In the genomic region with DNA sequence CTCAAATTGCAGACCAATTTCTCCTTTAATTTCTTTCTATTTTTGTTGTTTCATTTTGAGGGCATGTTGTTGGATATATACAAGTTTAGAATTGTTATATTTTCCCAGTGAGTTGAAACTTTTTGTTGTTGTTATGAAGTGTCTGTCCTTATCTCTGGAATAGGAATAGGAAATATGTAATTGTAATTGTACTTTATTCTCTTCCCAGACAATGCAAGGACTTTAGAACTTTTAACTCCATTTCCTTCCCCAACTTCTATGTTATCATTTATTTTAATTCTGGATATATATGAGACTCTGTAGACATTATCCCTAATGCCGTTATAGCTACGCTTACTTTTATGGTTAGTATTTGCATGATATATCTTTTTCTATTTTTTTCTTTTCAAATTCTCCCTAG, we compare ENCODE assay signal across 32 cellular contexts.
"Had no signal": no experiment of that assay in that cellular context is flagged by ENCODE, and none has a peak within 500 bp of the region (broad histone marks: within the 10 kb centered on the region; RNA-seq: fewer than 3 reads in every experiment).

No MANE protein-coding gene starts in this region.

- H3K36me3 Mint-ChIP-seq: brain had no signal

- ATAC-seq: activated CD4-positive, CD25-positive, alpha-beta regulatory T cell treated with anti-CD3 and anti-CD28 coated beads, Interleukin-2, amount 50 U/mL, for 24 hours; activated CD8-positive, alpha-beta T cell treated with anti-CD3 and anti-CD28 coated beads for 36 hours; activated naive CD4-positive, alpha-beta T cell treated with anti-CD3 and anti-CD28 coated beads, Interleukin-2, amount 50 U/mL, for 72 hours; gastroesophageal sphincter; T-helper 17 cell had no signal

- H3K4me3 ChIP-seq: ascending aorta, breast epithelium, cardiac muscle cell, coronary artery, dorsolateral prefrontal cortex, esophagus squamous epithelium, gastroesophageal sphincter had no signal

- H3K9me3 ChIP-seq: ascending aorta, breast epithelium, esophagus squamous epithelium, gastroesophageal sphincter had no signal

- H3K27me3 Mint-ChIP-seq: activated B cell treated with CpG ODN at 0.5 μM for 24 hours; activated CD8-positive, alpha-beta T cell treated with anti-CD3 and anti-CD28 coated beads for 36 hours; activated naive CD4-positive, alpha-beta T cell treated with anti-CD3 and anti-CD28 coated beads, Interleukin-2, amount 10 ng/mL, durations not matched to agents 7 days and 5 days; activated naive CD8-positive, alpha-beta T cell treated with anti-CD3 and anti-CD28 coated beads, Interleukin-2, amount 10 ng/mL, durations not matched to agents 7 days and 5 days; brain; dendritic cell treated with granulocyte-macrophage colony-stimulating factor and Interleukin-4, amounts not matched to agents 40 ng/mL and 50 ng/mL, for 4 days; T-helper 17 cell had no signal

- H3K4me1 ChIP-seq: ascending aorta, breast epithelium, gastroesophageal sphincter had no signal

- H3K9me3 Mint-ChIP-seq: activated B cell treated with CpG ODN at 0.5 μM for 24 hours; activated CD8-positive, alpha-beta T cell treated with anti-CD3 and anti-CD28 coated beads for 36 hours; activated naive CD4-positive, alpha-beta T cell treated with anti-CD3 and anti-CD28 coated beads, Interleukin-2, amount 10 ng/mL, durations not matched to agents 7 days and 5 days; activated naive CD4-positive, alpha-beta T cell treated with anti-CD3 and anti-CD28 coated beads, Interleukin-2, amount 50 U/mL, for 72 hours; brain; dendritic cell treated with granulocyte-macrophage colony-stimulating factor and Interleukin-4, amounts not matched to agents 40 ng/mL and 50 ng/mL, for 4 days; endodermal cell; T-helper 2 cell treated with Interferon-gamma antibody and Interleukin-4, amounts not matched to agents 5 μg/mL and 100 μg/mL, for 36 hours had no signal

- H3K4me1 Mint-ChIP-seq: activated naive CD4-positive, alpha-beta T cell treated with anti-CD3 and anti-CD28 coated beads, Interleukin-2, amount 10 ng/mL, durations not matched to agents 7 days and 5 days; brain; endodermal cell had no signal

- H3K27ac Mint-ChIP-seq: activated B cell treated with CpG ODN at 0.5 μM for 24 hours; activated CD8-positive, alpha-beta T cell treated with anti-CD3 and anti-CD28 coated beads for 36 hours; activated naive CD4-positive, alpha-beta T cell treated with anti-CD3 and anti-CD28 coated beads, Interleukin-2, amount 10 ng/mL, durations not matched to agents 7 days and 5 days; activated naive CD8-positive, alpha-beta T cell treated with anti-CD3 and anti-CD28 coated beads, Interleukin-2, amount 10 ng/mL, durations not matched to agents 7 days and 5 days; brain; dendritic cell treated with granulocyte-macrophage colony-stimulating factor and Interleukin-4, amounts not matched to agents 40 ng/mL and 50 ng/mL, for 4 days; endodermal cell; T-helper 17 cell; T-helper 2 cell treated with Interferon-gamma antibody and Interleukin-4, amounts not matched to agents 5 μg/mL and 100 μg/mL, for 36 hours had no signal

- H3K36me3 ChIP-seq: breast epithelium, cardiac muscle cell had no signal

- DNase-seq: activated B cell treated with CpG ODN at 0.5 μM for 24 hours; activated CD4-positive, alpha-beta T cell treated with anti-CD3 and anti-CD28 coated beads for 48 hours; activated CD4-positive, alpha-beta T cell treated with anti-CD3 and anti-CD28 coated beads, Interleukin-2, amount 50 U/mL, for 1 hour; activated CD4-positive, alpha-beta T cell treated with anti-CD3 and anti-CD28 coated beads, Interleukin-2, amount 50 U/mL, for 48 hours; activated CD8-positive, alpha-beta memory T cell treated with anti-CD3 and anti-CD28 coated beads for 24 hours; activated CD8-positive, alpha-beta T cell treated with anti-CD3 and anti-CD28 coated beads for 36 hours; activated gamma-delta T cell; activated naive CD4-positive, alpha-beta T cell; activated naive CD4-positive, alpha-beta T cell treated with anti-CD3 and anti-CD28 coated beads, Interleukin-2, amount 10 ng/mL, durations not matched to agents 7 days and 5 days; activated naive CD8-positive, alpha-beta T cell treated with anti-CD3 and anti-CD28 coated beads, Interleukin-2, amount 10 ng/mL, durations not matched to agents 7 days and 5 days; activated T-cell treated with anti-CD3 and anti-CD28 coated beads, Interleukin-2, amount 50 U/mL, for 48 hours; central memory CD4-positive, alpha-beta T cell; cerebellar nuclear complex; dorsolateral prefrontal cortex; effector memory CD4-positive, alpha-beta T cell; endodermal cell; esophagus squamous epithelium; foreskin melanocyte; T-helper 1 cell; T-helper 17 cell; T1000; WERI-Rb-1 had no signal

- H3K27me3 ChIP-seq: ascending aorta, breast epithelium, cardiac muscle cell, dorsolateral prefrontal cortex, esophagus squamous epithelium, gastroesophageal sphincter had no signal

- H3K4me3 Mint-ChIP-seq: activated B cell treated with CpG ODN at 0.5 μM for 24 hours; activated CD8-positive, alpha-beta T cell treated with anti-CD3 and anti-CD28 coated beads for 36 hours; activated naive CD4-positive, alpha-beta T cell treated with anti-CD3 and anti-CD28 coated beads, Interleukin-2, amount 10 ng/mL, durations not matched to agents 7 days and 5 days; activated naive CD8-positive, alpha-beta T cell treated with anti-CD3 and anti-CD28 coated beads, Interleukin-2, amount 10 ng/mL, durations not matched to agents 7 days and 5 days; brain; dendritic cell treated with granulocyte-macrophage colony-stimulating factor and Interleukin-4, amounts not matched to agents 40 ng/mL and 50 ng/mL, for 4 days; endodermal cell; T-helper 17 cell; T-helper 2 cell treated with Interferon-gamma antibody and Interleukin-4, amounts not matched to agents 5 μg/mL and 100 μg/mL, for 36 hours had no signal

- H3K27ac ChIP-seq: ascending aorta, breast epithelium, cardiac muscle cell, coronary artery, dorsolateral prefrontal cortex, gastroesophageal sphincter, WERI-Rb-1 had no signal
